Comparison of ENCODE assay signal across 25 cellular contexts in genomic region chr3:25472747-25473146, GRCh38. TPM values are rescaled to one million over a fixed set of nuclear protein-coding genes. Genes with fewer than 3 reads are reported as not detected.
DNase-seq lines count a peak whose midpoint lies in the region; ATAC-seq and TF ChIP-seq lines count a peak whose summit lies in the region.
"Had no signal": no experiment of that assay in that cellular context is flagged by ENCODE, and none has a peak within 500 bp of the region (broad histone marks: within the 10 kb centered on the region; RNA-seq: fewer than 3 reads in every experiment).

No MANE protein-coding gene starts in this region.

- H3K4me1 ChIP-seq in GM23338 (ENCODE audit: insufficient read depth): peaks cover 12% of the 10 kb centered on the region
- H3K4me1 ChIP-seq in sigmoid colon: peaks cover 0 to 82% (median 74%) of the 10 kb centered on the region in 4 donors
- H3K4me1 ChIP-seq: BE2C had no signal

- DNase-seq in GM23338 (ENCODE audit: low spot score) (no peak), astrocyte of the hippocampus (ENCODE audit: low read depth, low spot score) (peak; percentile 14), medulla oblongata (ENCODE audit: extremely low spot score) (peak; percentile 25), sigmoid colon (no peak), RPMI8226 (no peak), RKO (ENCODE audit: low spot score) (no peak), cerebellar cortex (ENCODE audit: low spot score) (no peak), mesenteric fat pad (ENCODE audit: low spot score) (no peak)
- DNase-seq: activated CD4-positive, alpha-beta T cell treated with anti-CD3 and anti-CD28 coated beads for 36 hours; activated naive CD4-positive, alpha-beta T cell treated with anti-CD3 and anti-CD28 coated beads for 36 hours; activated T-cell treated with anti-CD3 and anti-CD28 coated beads, Interleukin-2, amount 50 U/mL, for 72 hours; BE2C; COR-L47; DND-41; mesendoderm; MV-4-11; naive thymus-derived CD8-positive, alpha-beta T cell; NCI-H1694; NCI-H526 treated with DMSO at 0.1 percent for 48 hours; Right ventricle myocardium superior; upper lobe of left lung had no signal

- ATAC-seq in GM23338: no peak
- ATAC-seq: A549; activated CD4-positive, alpha-beta T cell treated with anti-CD3 and anti-CD28 coated beads for 36 hours; activated T-cell treated with anti-CD3 and anti-CD28 coated beads, Interleukin-2, amount 50 U/mL, for 72 hours; naive thymus-derived CD8-positive, alpha-beta T cell; stimulated activated memory B cell treated with anti-CD40 and anti-IgM and Interleukin-4, amounts not matched to agents 10 μg/mL and 1 μg/mL and 100 μg/mL, for 72 hours had no signal

- no peak for TF ChIP-seq POLR2A in sigmoid colon (IDR thresholded peaks at IDR 0.05)

- peaks cover 7% of the 10 kb centered on the region; the same call in 1 of the 2 replicates for H3K9me2 ChIP-seq in GM23338 (ENCODE audit: insufficient read depth)

- H2AFZ ChIP-seq in GM23338: peak overlapping the region; percentile 33; the same call in 1 of the 2 replicates

- no peak for TF ChIP-seq CTCF in GM23338 (conservative IDR thresholded peaks at IDR 0.05; ENCODE audit: low read depth in 2 of 2)
- TF ChIP-seq CTCF in sigmoid colon (IDR thresholded peaks at IDR 0.05): no peak

- no peak overlapping the region for H3K27ac ChIP-seq in GM23338 (ENCODE audit: low read depth)
- peak overlapping the region in 3 of 4 donors; percentile 52 to 71 (median 58) for H3K27ac ChIP-seq in sigmoid colon
- H3K27ac ChIP-seq: esophagus muscularis mucosa had no signal

- H3K36me3 ChIP-seq in GM23338 (ENCODE audit: insufficient read depth) (no peaks in the 10 kb centered on the region), sigmoid colon (no peaks in the 10 kb centered on the region)
- H3K36me3 ChIP-seq: BE2C, esophagus muscularis mucosa, upper lobe of left lung had no signal

- WGBS in sigmoid colon, 2 donors: 94 to 96% methylated on average over 3 of the region's 3 CpGs

- H3K4me1 Mint-ChIP-seq in GM23338: peaks cover 18% of the 10 kb centered on the region

- no peaks in the 10 kb centered on the region for H4K20me1 ChIP-seq in GM23338 (replicated peaks; ENCODE audit: insufficient read depth)

- no peak for TF ChIP-seq EP300 in sigmoid colon (IDR thresholded peaks at IDR 0.05)

- H3K27me3 ChIP-seq in GM23338 (ENCODE audit: insufficient read depth) (no peaks in the 10 kb centered on the region), sigmoid colon (no peaks in the 10 kb centered on the region)
- H3K27me3 ChIP-seq: BE2C, esophagus muscularis mucosa, upper lobe of left lung had no signal

- no peaks in the 10 kb centered on the region for H3K36me3 Mint-ChIP-seq in GM23338 (ENCODE audit: low read depth)
- H3K36me3 Mint-ChIP-seq: naive thymus-derived CD8-positive, alpha-beta T cell; stimulated activated memory B cell treated with anti-CD40 and anti-IgM and Interleukin-4, amounts not matched to agents 10 μg/mL and 1 μg/mL and 100 μg/mL, for 72 hours had no signal

- no peaks in the 10 kb centered on the region for H3K79me2 ChIP-seq in GM23338 (replicated peaks; ENCODE audit: insufficient read depth)

- H3K4me3 ChIP-seq in GM23338 (no peak overlapping the region), sigmoid colon (no peak overlapping the region)
- H3K4me3 ChIP-seq: A549, skin epidermis, upper lobe of left lung had no signal

- H3K27me3 Mint-ChIP-seq in GM23338 (ENCODE audit: insufficient read depth, low read depth, poor library complexity): peaks cover 2% of the 10 kb centered on the region
- H3K27me3 Mint-ChIP-seq: stimulated activated memory B cell treated with anti-CD40 and anti-IgM and Interleukin-4, amounts not matched to agents 10 μg/mL and 1 μg/mL and 100 μg/mL, for 72 hours had no signal

- intact Hi-C loops in sigmoid colon (cut with DNase I): loop anchor here (5.0 kb wide), 1 partner anchor 120 kb away; no protein-coding TSS in a partner anchor

- no peaks in the 10 kb centered on the region for H3K9me3 Mint-ChIP-seq in GM23338
- H3K9me3 Mint-ChIP-seq: activated naive CD4-positive, alpha-beta T cell treated with anti-CD3 and anti-CD28 coated beads for 36 hours; naive thymus-derived CD8-positive, alpha-beta T cell; stimulated activated memory B cell treated with anti-CD40 and anti-IgM and Interleukin-4, amounts not matched to agents 10 μg/mL and 1 μg/mL and 100 μg/mL, for 72 hours had no signal

- H3K4me2 ChIP-seq in GM23338: no peak overlapping the region
- H3K4me2 ChIP-seq: A549 had no signal

- H3K4me3 Mint-ChIP-seq in GM23338: no peak overlapping the region
- H3K4me3 Mint-ChIP-seq: activated CD4-positive, alpha-beta T cell treated with anti-CD3 and anti-CD28 coated beads for 36 hours; activated naive CD4-positive, alpha-beta T cell treated with anti-CD3 and anti-CD28 coated beads for 36 hours; activated T-cell treated with anti-CD3 and anti-CD28 coated beads, Interleukin-2, amount 50 U/mL, for 72 hours; naive thymus-derived CD8-positive, alpha-beta T cell; stimulated activated memory B cell treated with anti-CD40 and anti-IgM and Interleukin-4, amounts not matched to agents 10 μg/mL and 1 μg/mL and 100 μg/mL, for 72 hours had no signal

- no peaks in the 10 kb centered on the region for H3F3A ChIP-seq in GM23338 (replicated peaks; ENCODE audit: low read depth)

- H3K27ac Mint-ChIP-seq in GM23338: no peak overlapping the region
- H3K27ac Mint-ChIP-seq: activated CD4-positive, alpha-beta T cell treated with anti-CD3 and anti-CD28 coated beads for 36 hours; activated naive CD4-positive, alpha-beta T cell treated with anti-CD3 and anti-CD28 coated beads for 36 hours; activated T-cell treated with anti-CD3 and anti-CD28 coated beads, Interleukin-2, amount 50 U/mL, for 72 hours; naive thymus-derived CD8-positive, alpha-beta T cell; stimulated activated memory B cell treated with anti-CD40 and anti-IgM and Interleukin-4, amounts not matched to agents 10 μg/mL and 1 μg/mL and 100 μg/mL, for 72 hours had no signal

- H3K9me3 ChIP-seq in sigmoid colon: no peaks in the 10 kb centered on the region
- H3K9me3 ChIP-seq: A549, BE2C, esophagus muscularis mucosa, upper lobe of left lung had no signal

TF ChIP-seq in GM23338, 12 proteins besides CTCF, POLR2A, EP300 and RAD21:
- TF ChIP-seq, protein P1, sequence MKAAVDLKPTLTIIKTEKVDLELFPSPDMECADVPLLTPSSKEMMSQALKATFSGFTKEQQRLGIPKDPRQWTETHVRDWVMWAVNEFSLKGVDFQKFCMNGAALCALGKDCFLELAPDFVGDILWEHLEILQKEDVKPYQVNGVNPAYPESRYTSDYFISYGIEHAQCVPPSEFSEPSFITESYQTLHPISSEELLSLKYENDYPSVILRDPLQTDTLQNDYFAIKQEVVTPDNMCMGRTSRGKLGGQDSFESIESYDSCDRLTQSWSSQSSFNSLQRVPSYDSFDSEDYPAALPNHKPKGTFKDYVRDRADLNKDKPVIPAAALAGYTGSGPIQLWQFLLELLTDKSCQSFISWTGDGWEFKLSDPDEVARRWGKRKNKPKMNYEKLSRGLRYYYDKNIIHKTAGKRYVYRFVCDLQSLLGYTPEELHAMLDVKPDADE (IDR thresholded peaks at IDR 0.05): no peak
- TF ChIP-seq EZH2phosphoT487 (IDR thresholded peaks at IDR 0.05; ENCODE audit: unreplicated experiment) (no peak), EZH2 (IDR thresholded peaks at IDR 0.05; ENCODE audit: low read depth, unreplicated experiment) (no peak), STAT1 (IDR thresholded peaks at IDR 0.05; ENCODE audit: unreplicated experiment) (no peak), ZNF331 (CRISPR knock-in tag; IDR thresholded peaks at IDR 0.05; ENCODE audit: low read depth) (no peak)

RNA-seq across cellular contexts. Expression of gene RARB, which starts 44.7 kb away (rescaled TPM):
- total RNA-seq in GM23338 (2014; rRNA removed; shearing (Covaris generic)): 0.14 and 0.39 TPM in 2 replicates
- polyA plus RNA-seq in GM23338 (2016; fragmentation: Nextera tagmentation; extraction: Ambion mirVana) (0.30 and 0.42 TPM in 2 replicates), sigmoid colon (1 to 10 TPM; 1.2 to 2.4 (median 2.1) TPM)
- total RNA-seq in sigmoid colon (10 to 100 TPM in 3 of 4 donors, 1 to 10 TPM in 1; 8.3 to 18.5 (median 11.9) TPM), mesenteric fat pad (4.8 TPM)
- total RNA-seq: activated CD4-positive, alpha-beta T cell treated with anti-CD3 and anti-CD28 coated beads for 36 hours; activated naive CD4-positive, alpha-beta T cell treated with anti-CD3 and anti-CD28 coated beads for 36 hours; activated T-cell treated with anti-CD3 and anti-CD28 coated beads, Interleukin-2, amount 50 U/mL, for 72 hours; naive thymus-derived CD8-positive, alpha-beta T cell had no signal

Comparison
In these comparisons a context has a peak if more than half of its experiments do, and no peak if none do; other contexts are left out.
1. DNase-seq: peak in astrocyte of the hippocampus (single experiment) and medulla oblongata (single experiment); none in GM23338 (single experiment), sigmoid colon (single experiment), RPMI8226 (single experiment), RKO (single experiment), cerebellar cortex (single experiment) and mesenteric fat pad (single experiment).